In genomic region chr19:43127342-43127741, GRCh38 we compare ENCODE assay signal across 19 cellular contexts. TPM values are rescaled to one million over a fixed set of nuclear protein-coding genes. Genes with fewer than 3 reads are reported as not detected.
DNase-seq lines count a peak whose midpoint lies in the region; FAIRE-seq and TF ChIP-seq lines count a peak whose summit lies in the region.
"Not testable (repeated sequence)": the region's sequence is repeated elsewhere in the genome, so short reads cannot be mapped to it uniquely, and the experiment has no call there.
"Had no signal": no experiment of that assay in that cellular context is flagged by ENCODE, and none has a peak within 500 bp of the region (broad histone marks: within the 10 kb centered on the region; RNA-seq: fewer than 3 reads in every experiment).

No MANE protein-coding gene starts in this region.

- H3K9me3 ChIP-seq in astrocyte (ENCODE audit: insufficient read depth, low read depth, low read length): not testable (repeated sequence)
- H3K9me3 ChIP-seq in trophoblast cell (ENCODE audit: insufficient read depth, low read depth, low read length): peaks cover 12% of the 10 kb centered on the region

- not testable (repeated sequence) for H4K20me1 ChIP-seq in astrocyte (ENCODE audit: insufficient read depth, low read length)

- not testable (repeated sequence) for H3K4ac ChIP-seq in trophoblast cell (ENCODE audit: low read depth, low read length)

- H2BK120ac ChIP-seq in trophoblast cell (ENCODE audit: insufficient read depth, low read length, poor library complexity): not testable (repeated sequence)

- TF ChIP-seq CTCF in astrocyte (IDR thresholded peaks at IDR 0.05; ENCODE audit: insufficient read depth, low read depth, low read length): not testable (repeated sequence)

- not testable (repeated sequence) for H2AFZ ChIP-seq in astrocyte (ENCODE audit: low read depth, low read length); trophoblast cell (ENCODE audit: insufficient read depth, low read length, poor library complexity)

- not testable (repeated sequence) for H3K79me2 ChIP-seq in astrocyte (ENCODE audit: insufficient read depth, low read length); trophoblast cell (ENCODE audit: control insufficient read depth, insufficient read depth, low read length, poor library complexity)

- not testable (repeated sequence) for H3K9me3 Mint-ChIP-seq in astrocyte (ENCODE audit: unreplicated experiment)

- H4K91ac ChIP-seq in trophoblast cell (ENCODE audit: low read depth, low read length): not testable (repeated sequence)

- no CpG with 5 or more reads among the region's 3 CpGs for WGBS in trophoblast cell (ENCODE audit: extremely low coverage, insufficient coverage, insufficient read length)

- peak overlapping the region; percentile 37 for H3K27ac ChIP-seq in astrocyte (ENCODE audit: low read depth, low read length)
- H3K27ac ChIP-seq in epithelial cell of prostate: peak overlapping the region; percentile 85
- H3K27ac ChIP-seq in trophoblast cell (ENCODE audit: low read depth, low read length): not testable (repeated sequence)

- H3K9ac ChIP-seq in astrocyte (ENCODE audit: low read length); trophoblast cell (ENCODE audit: low read length): not testable (repeated sequence)

- not testable (repeated sequence) for TF ChIP-seq POLR2A in H54 (IDR thresholded peaks at IDR 0.05; ENCODE audit: low read depth, low read length)

- not testable (repeated sequence) for H3K14ac ChIP-seq in trophoblast cell (ENCODE audit: low read length)

- peak; percentile 3 for DNase-seq in Ammon's horn (ENCODE audit: low spot score)
- DNase-seq in H54 (ENCODE audit: insufficient read length, low spot score): not testable (repeated sequence)
- peak; percentile 7 for DNase-seq in RCC 7860 (ENCODE audit: low spot score)
- DNase-seq in astrocyte (ENCODE audit: low read depth): peak; percentile 85
- DNase-seq in epithelial cell of prostate (ENCODE audit: low read depth, low spot score): peak; percentile 70
- DNase-seq in glomerular visceral epithelial cell (ENCODE audit: extremely low spot score): peak; percentile 37
- DNase-seq in trophoblast cell: peak; percentile 25 to 63

- H3K36me3 ChIP-seq in astrocyte (ENCODE audit: insufficient read depth, low read length); trophoblast cell (ENCODE audit: control insufficient read depth in 1 of 2, insufficient read depth in 2 of 2, low read length in 2 of 2): not testable (repeated sequence)

- H2AK5ac ChIP-seq in trophoblast cell (ENCODE audit: low read length): not testable (repeated sequence)

- peak overlapping the region; percentile 29 for H3K4me2 ChIP-seq in astrocyte (ENCODE audit: low read length)
- H3K4me2 ChIP-seq in trophoblast cell (ENCODE audit: low read length): not testable (repeated sequence)

- not testable (repeated sequence) for H3K27me3 ChIP-seq in astrocyte (ENCODE audit: insufficient read depth, low read length); trophoblast cell (ENCODE audit: insufficient read depth, low read length)

- H3K79me1 ChIP-seq in trophoblast cell (ENCODE audit: low read length): not testable (repeated sequence)

- H3K4me1 Mint-ChIP-seq in astrocyte (ENCODE audit: low read depth, unreplicated experiment): not testable (repeated sequence)

- H3K4me1 ChIP-seq in astrocyte (ENCODE audit: insufficient read depth, low read length); trophoblast cell (ENCODE audit: control insufficient read depth in 1 of 2, insufficient read depth in 2 of 2, low read length in 2 of 2): not testable (repeated sequence)

- H4K8ac ChIP-seq in trophoblast cell (ENCODE audit: low read depth, low read length): not testable (repeated sequence)

- not testable (repeated sequence) for H3K18ac ChIP-seq in trophoblast cell (ENCODE audit: low read length)

- H3K4me3 Mint-ChIP-seq in astrocyte (ENCODE audit: unreplicated experiment): not testable (repeated sequence)

- not testable (repeated sequence) for H3K27ac Mint-ChIP-seq in astrocyte (ENCODE audit: unreplicated experiment)

- not testable (repeated sequence) for H2BK5ac ChIP-seq in trophoblast cell (ENCODE audit: low read depth, low read length, poor library complexity)

- not testable (repeated sequence) for H4K12ac ChIP-seq in trophoblast cell (ENCODE audit: low read depth, low read length)

- H2BK12ac ChIP-seq in trophoblast cell (ENCODE audit: low read length): not testable (repeated sequence)

- not testable (repeated sequence) for H3K4me3 ChIP-seq in astrocyte (ENCODE audit: insufficient read depth, low read depth, low read length); trophoblast cell (ENCODE audit: low read depth, low read length)

- FAIRE-seq in H54 (lab: Jason Lieb, UNC) (peak; percentile 72), astrocyte (lab: Jason Lieb, UNC) (peak; percentile 20)
- not testable (repeated sequence) for FAIRE-seq in RCC 7860 (lab: Jason Lieb, UNC)

- not testable (repeated sequence) for H3K27me3 Mint-ChIP-seq in astrocyte (ENCODE audit: low read depth, unreplicated experiment)

- H3K36me3 Mint-ChIP-seq in astrocyte (ENCODE audit: low read depth, unreplicated experiment): not testable (repeated sequence)

- H3K23ac ChIP-seq in trophoblast cell (ENCODE audit: low read length): not testable (repeated sequence)

RNA-seq across cellular contexts. Expression of gene PSG2, which starts 44.8 kb away (rescaled TPM):
- total RNA-seq in astrocyte: 0.31 and 0.41 TPM in 2 replicates
- not detected in 2 replicates for polyA plus RNA-seq in trophoblast cell (2013)
- total RNA-seq: adrenal gland, cardiac septum, esophagus muscularis mucosa, heart left ventricle, left cardiac atrium, lung microvascular endothelial cell, neural crest cell, Peyer's patch, right cardiac atrium, SJSA1, subcutaneous adipose tissue, upper lobe of left lung had no signal
- polyA plus RNA-seq: adrenal gland, heart left ventricle, right cardiac atrium had no signal

RNA-seq across cellular contexts. Expression of gene PSG5, which starts 59.0 kb away (rescaled TPM):
- total RNA-seq in astrocyte: 0.65 and 0.86 TPM in 2 replicates
- polyA plus RNA-seq in trophoblast cell (2013): 0.03 TPM in 1 of 2 replicates, not detected in the other
- total RNA-seq: adrenal gland, cardiac septum, esophagus muscularis mucosa, heart left ventricle, left cardiac atrium, lung microvascular endothelial cell, neural crest cell, Peyer's patch, right cardiac atrium, subcutaneous adipose tissue, upper lobe of left lung had no signal
- polyA plus RNA-seq: adrenal gland, heart left ventricle, right cardiac atrium had no signal
